In the genomic region with DNA sequence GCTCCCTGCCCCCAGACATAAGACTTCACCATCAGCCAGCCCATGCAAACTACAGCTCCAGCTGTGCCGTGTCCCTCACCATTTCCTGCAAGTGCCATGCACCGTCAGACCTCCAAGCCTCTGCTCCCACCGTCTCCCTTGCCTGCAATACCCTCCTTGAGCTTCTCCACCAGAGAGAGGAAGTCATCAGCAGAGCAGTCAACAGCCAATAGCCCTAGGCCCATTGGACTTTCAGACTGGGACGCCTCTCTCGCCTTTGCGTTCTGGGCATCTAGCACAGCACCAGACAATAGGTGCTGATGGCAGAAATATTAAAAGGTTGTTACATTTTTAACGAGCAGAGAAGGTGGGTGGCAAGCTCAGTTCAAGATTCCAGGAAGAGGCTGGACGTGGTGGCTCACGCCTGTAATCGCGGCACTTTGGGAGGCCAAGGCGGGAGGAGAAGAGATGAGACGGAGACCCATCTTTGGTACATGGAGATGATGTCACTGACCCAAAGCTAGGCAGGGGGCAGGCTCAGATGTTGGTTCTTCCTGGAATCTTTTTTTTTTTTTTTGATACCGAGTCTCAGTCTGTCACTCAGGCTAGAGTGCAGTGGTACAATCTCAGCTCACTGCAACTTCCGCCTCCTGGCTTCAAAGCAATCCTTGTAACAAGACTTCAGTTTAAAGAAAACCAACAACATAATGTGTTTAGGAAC, we compare ENCODE assay signal across 1 cellular context.
A peak's percentile ranks its signal among the peaks of the same experiment; 100 is the strongest.
TF ChIP-seq lines count a peak whose summit lies in the region.

No MANE protein-coding gene starts in this region.

TF ChIP-seq in HepG2, 621 proteins besides CTCF, POLR2A, EP300 and RAD21:
- TF ChIP-seq NFKBIZ (CRISPR knock-in tag; IDR thresholded peaks at IDR 0.05) (no peak), ATF7 (IDR thresholded peaks at IDR 0.05) (peak; percentile 95), ATF7 (CRISPR knock-in tag; IDR thresholded peaks at IDR 0.05) (no peak), ZFP36L2 (CRISPR knock-in tag; IDR thresholded peaks at IDR 0.05) (no peak), KDM5A (IDR thresholded peaks at IDR 0.05; ENCODE audit: borderline replicate concordance, low read length) (no peak), RFX1 (IDR thresholded peaks at IDR 0.05) (no peak), ZNF883 (CRISPR knock-in tag; IDR thresholded peaks at IDR 0.05; ENCODE audit: not compliant biosample characterization) (no peak), CREB1 (IDR thresholded peaks at IDR 0.05) (peak; percentile 93), CREB1 (CRISPR knock-in tag; IDR thresholded peaks at IDR 0.05) (no peak), NAIF1 (CRISPR knock-in tag; IDR thresholded peaks at IDR 0.05; ENCODE audit: borderline replicate concordance) (no peak), KAT7 (CRISPR knock-in tag; IDR thresholded peaks at IDR 0.05; ENCODE audit: borderline replicate concordance) (no peak), YEATS2 (CRISPR knock-in tag; IDR thresholded peaks at IDR 0.05; ENCODE audit: borderline replicate concordance) (no peak), ZNF589 (CRISPR knock-in tag; conservative IDR thresholded peaks at IDR 0.05) (no peak), ARNT (IDR thresholded peaks at IDR 0.05) (no peak), SRY (CRISPR knock-in tag; IDR thresholded peaks at IDR 0.05) (no peak), ZIK1 (CRISPR knock-in tag; IDR thresholded peaks at IDR 0.05; ENCODE audit: borderline replicate concordance, low read depth) (no peak)
- TF ChIP-seq, protein P1, sequence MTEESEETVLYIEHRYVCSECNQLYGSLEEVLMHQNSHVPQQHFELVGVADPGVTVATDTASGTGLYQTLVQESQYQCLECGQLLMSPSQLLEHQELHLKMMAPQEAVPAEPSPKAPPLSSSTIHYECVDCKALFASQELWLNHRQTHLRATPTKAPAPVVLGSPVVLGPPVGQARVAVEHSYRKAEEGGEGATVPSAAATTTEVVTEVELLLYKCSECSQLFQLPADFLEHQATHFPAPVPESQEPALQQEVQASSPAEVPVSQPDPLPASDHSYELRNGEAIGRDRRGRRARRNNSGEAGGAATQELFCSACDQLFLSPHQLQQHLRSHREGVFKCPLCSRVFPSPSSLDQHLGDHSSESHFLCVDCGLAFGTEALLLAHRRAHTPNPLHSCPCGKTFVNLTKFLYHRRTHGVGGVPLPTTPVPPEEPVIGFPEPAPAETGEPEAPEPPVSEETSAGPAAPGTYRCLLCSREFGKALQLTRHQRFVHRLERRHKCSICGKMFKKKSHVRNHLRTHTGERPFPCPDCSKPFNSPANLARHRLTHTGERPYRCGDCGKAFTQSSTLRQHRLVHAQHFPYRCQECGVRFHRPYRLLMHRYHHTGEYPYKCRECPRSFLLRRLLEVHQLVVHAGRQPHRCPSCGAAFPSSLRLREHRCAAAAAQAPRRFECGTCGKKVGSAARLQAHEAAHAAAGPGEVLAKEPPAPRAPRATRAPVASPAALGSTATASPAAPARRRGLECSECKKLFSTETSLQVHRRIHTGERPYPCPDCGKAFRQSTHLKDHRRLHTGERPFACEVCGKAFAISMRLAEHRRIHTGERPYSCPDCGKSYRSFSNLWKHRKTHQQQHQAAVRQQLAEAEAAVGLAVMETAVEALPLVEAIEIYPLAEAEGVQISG (CRISPR knock-in tag; IDR thresholded peaks at IDR 0.05) = no peak
- TF ChIP-seq, protein P2, sequence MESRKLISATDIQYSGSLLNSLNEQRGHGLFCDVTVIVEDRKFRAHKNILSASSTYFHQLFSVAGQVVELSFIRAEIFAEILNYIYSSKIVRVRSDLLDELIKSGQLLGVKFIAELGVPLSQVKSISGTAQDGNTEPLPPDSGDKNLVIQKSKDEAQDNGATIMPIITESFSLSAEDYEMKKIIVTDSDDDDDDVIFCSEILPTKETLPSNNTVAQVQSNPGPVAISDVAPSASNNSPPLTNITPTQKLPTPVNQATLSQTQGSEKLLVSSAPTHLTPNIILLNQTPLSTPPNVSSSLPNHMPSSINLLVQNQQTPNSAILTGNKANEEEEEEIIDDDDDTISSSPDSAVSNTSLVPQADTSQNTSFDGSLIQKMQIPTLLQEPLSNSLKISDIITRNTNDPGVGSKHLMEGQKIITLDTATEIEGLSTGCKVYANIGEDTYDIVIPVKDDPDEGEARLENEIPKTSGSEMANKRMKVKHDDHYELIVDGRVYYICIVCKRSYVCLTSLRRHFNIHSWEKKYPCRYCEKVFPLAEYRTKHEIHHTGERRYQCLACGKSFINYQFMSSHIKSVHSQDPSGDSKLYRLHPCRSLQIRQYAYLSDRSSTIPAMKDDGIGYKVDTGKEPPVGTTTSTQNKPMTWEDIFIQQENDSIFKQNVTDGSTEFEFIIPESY (CRISPR knock-in tag; IDR thresholded peaks at IDR 0.05) = peak; percentile 22; the same call in 1 of the 2 replicates
- TF ChIP-seq, protein P3, sequence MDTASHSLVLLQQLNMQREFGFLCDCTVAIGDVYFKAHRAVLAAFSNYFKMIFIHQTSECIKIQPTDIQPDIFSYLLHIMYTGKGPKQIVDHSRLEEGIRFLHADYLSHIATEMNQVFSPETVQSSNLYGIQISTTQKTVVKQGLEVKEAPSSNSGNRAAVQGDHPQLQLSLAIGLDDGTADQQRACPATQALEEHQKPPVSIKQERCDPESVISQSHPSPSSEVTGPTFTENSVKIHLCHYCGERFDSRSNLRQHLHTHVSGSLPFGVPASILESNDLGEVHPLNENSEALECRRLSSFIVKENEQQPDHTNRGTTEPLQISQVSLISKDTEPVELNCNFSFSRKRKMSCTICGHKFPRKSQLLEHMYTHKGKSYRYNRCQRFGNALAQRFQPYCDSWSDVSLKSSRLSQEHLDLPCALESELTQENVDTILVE (CRISPR knock-in tag; IDR thresholded peaks at IDR 0.05) = no peak
